In the genomic region with DNA sequence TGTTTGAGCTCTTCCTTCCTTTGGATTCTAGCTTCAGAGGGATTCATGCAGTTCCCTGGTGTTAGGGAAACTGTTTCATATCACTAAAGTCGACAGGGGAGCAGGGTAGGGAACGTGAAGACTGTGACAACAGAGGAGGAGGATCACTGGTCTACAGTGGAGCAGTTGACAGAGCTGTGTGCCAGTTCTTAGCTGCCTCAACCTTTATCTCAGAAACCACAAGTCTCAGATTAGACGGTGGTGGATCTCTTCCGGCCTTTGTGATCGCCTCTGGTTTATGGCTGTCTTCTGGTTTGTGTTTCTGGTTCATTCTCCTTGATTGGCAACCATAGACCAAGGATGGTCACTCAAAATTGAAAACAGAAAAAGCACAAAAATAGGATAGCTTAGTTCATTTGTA, we compare ENCODE assay signal across 27 cellular contexts.
"Had no signal": no experiment of that assay in that cellular context is flagged by ENCODE, and none has a peak within 500 bp of the region (broad histone marks: within the 10 kb centered on the region; RNA-seq: fewer than 3 reads in every experiment).

No MANE protein-coding gene starts in this region.

- H3K4me1 ChIP-seq: left ventricle myocardium inferior, pancreas, prostate gland, stomach, thyroid gland, upper lobe of left lung, vagina had no signal

- H3K4me1 Mint-ChIP-seq: central memory CD8-positive, alpha-beta T cell; mesothelial cell of epicardium; naive B cell; stimulated activated naive B cell treated with anti-CD40 and anti-IgM and Interleukin-4, amounts not matched to agents 10 μg/mL and 1 μg/mL and 100 μg/mL, for 72 hours had no signal

- DNase-seq: activated CD4-positive, alpha-beta T cell treated with anti-CD3 and anti-CD28 coated beads for 4 hours; activated CD4-positive, alpha-beta T cell treated with anti-CD3 and anti-CD28 coated beads, Interleukin-2, amount 50 U/mL, for 4 hours; activated naive CD4-positive, alpha-beta T cell; activated T-cell treated with anti-CD3 and anti-CD28 coated beads for 4 hours; activated T-cell treated with anti-CD3 and anti-CD28 coated beads, Interleukin-2, amount 50 U/mL, for 72 hours; dermis blood vessel endothelial cell; effector CD4-positive, alpha-beta T cell; islet precursor cell; left ventricle myocardium inferior; naive B cell; nucleus accumbens; pancreas; retina; stimulated activated CD4-positive, alpha-beta T cell treated with anti-CD3 and anti-CD28 coated beads, Interleukin-15, amount 100 ng/mL, for 24 hours; stimulated activated CD4-positive, alpha-beta T cell treated with anti-CD3 and anti-CD28 coated beads, Interleukin-2, amount 100 ng/mL, for 24 hours; stimulated activated naive B cell treated with anti-CD40 and anti-IgM and Interleukin-4, amounts not matched to agents 10 μg/mL and 1 μg/mL and 100 μg/mL, for 72 hours; stomach; T1000; thyroid gland; upper lobe of left lung had no signal

- H3K36me3 ChIP-seq: left ventricle myocardium inferior, pancreas, prostate gland, stomach, thyroid gland, upper lobe of left lung, vagina had no signal

- H3K4me3 ChIP-seq: left ventricle myocardium inferior, lung, pancreas, prostate gland, stomach, thyroid gland, upper lobe of left lung, vagina had no signal

- ATAC-seq: activated naive CD4-positive, alpha-beta T cell treated with anti-CD3 and anti-CD28 coated beads, Interleukin-2, amount 50 U/mL, for 72 hours; activated T-cell treated with anti-CD3 and anti-CD28 coated beads, Interleukin-2, amount 50 U/mL, for 72 hours; pancreas; stimulated activated naive B cell treated with anti-CD40 and anti-IgM and Interleukin-4, amounts not matched to agents 10 μg/mL and 1 μg/mL and 100 μg/mL, for 72 hours had no signal

- H3K27ac ChIP-seq: epithelial cell of prostate, left ventricle myocardium inferior, pancreas, prostate gland, stomach, thyroid gland, upper lobe of left lung, vagina had no signal

- H3K27ac Mint-ChIP-seq: activated naive CD4-positive, alpha-beta T cell treated with anti-CD3 and anti-CD28 coated beads, Interleukin-2, amount 50 U/mL, for 72 hours; activated T-cell treated with anti-CD3 and anti-CD28 coated beads, Interleukin-2, amount 50 U/mL, for 72 hours; mesothelial cell of epicardium; naive B cell; stimulated activated naive B cell treated with anti-CD40 and anti-IgM and Interleukin-4, amounts not matched to agents 10 μg/mL and 1 μg/mL and 100 μg/mL, for 72 hours had no signal

- H3K27me3 Mint-ChIP-seq: central memory CD8-positive, alpha-beta T cell; stimulated activated naive B cell treated with anti-CD40 and anti-IgM and Interleukin-4, amounts not matched to agents 10 μg/mL and 1 μg/mL and 100 μg/mL, for 72 hours had no signal

- H3K4me3 Mint-ChIP-seq: activated T-cell treated with anti-CD3 and anti-CD28 coated beads, Interleukin-2, amount 50 U/mL, for 72 hours; central memory CD8-positive, alpha-beta T cell; mesothelial cell of epicardium; naive B cell; stimulated activated naive B cell treated with anti-CD40 and anti-IgM and Interleukin-4, amounts not matched to agents 10 μg/mL and 1 μg/mL and 100 μg/mL, for 72 hours had no signal

- H3K9me3 Mint-ChIP-seq: mesothelial cell of epicardium; stimulated activated naive B cell treated with anti-CD40 and anti-IgM and Interleukin-4, amounts not matched to agents 10 μg/mL and 1 μg/mL and 100 μg/mL, for 72 hours had no signal

- H3K27me3 ChIP-seq: pancreas, stomach, thyroid gland, upper lobe of left lung, vagina had no signal

- H3K36me3 Mint-ChIP-seq: mesothelial cell of epicardium; naive B cell; stimulated activated naive B cell treated with anti-CD40 and anti-IgM and Interleukin-4, amounts not matched to agents 10 μg/mL and 1 μg/mL and 100 μg/mL, for 72 hours had no signal
